ENCODE assay signal across 8 cellular contexts in genomic region chr12:97308576-97309198, GRCh38.
DNase-seq lines count a peak whose midpoint lies in the region; ATAC-seq, FAIRE-seq and TF ChIP-seq lines count a peak whose summit lies in the region.

No MANE protein-coding gene starts in this region.

- H3K27ac Mint-ChIP-seq in CD8-positive, alpha-beta T cell: no peak overlapping the region

- H3K36me3 Mint-ChIP-seq in CD8-positive, alpha-beta T cell: no peaks in the 10 kb centered on the region

- no peaks in the 10 kb centered on the region for H3K4me1 ChIP-seq in CD8-positive, alpha-beta T cell (ENCODE audit: insufficient read depth, low read length)

- FAIRE-seq in H54 (lab: Jason Lieb, UNC): peak; percentile 30

- intact Hi-C loops in CD8-positive, alpha-beta T cell (cut with DNase I, micrococcal nuclease): loop anchor here (1.0 to 10.0 kb wide), 5 partner anchors 322 to 1089 kb away; no protein-coding TSS in a partner anchor

- CTCF ChIA-PET in CD8-positive, alpha-beta T cell (lab: Charles Lee): interaction anchor here (0.5 to 5.2 kb wide), 11 partner anchors 9 to 730 kb away, joined by 3 to 72 read pairs (median 4); no protein-coding TSS in a partner anchor

- no peaks in the 10 kb centered on the region for H3K4me1 Mint-ChIP-seq in CD8-positive, alpha-beta T cell (ENCODE audit: low read depth)

- no peak overlapping the region for H3K4me3 Mint-ChIP-seq in CD8-positive, alpha-beta T cell

- H3K36me3 ChIP-seq in CD8-positive, alpha-beta T cell (ENCODE audit: insufficient read depth, low read length): no peaks in the 10 kb centered on the region

- no peaks in the 10 kb centered on the region for H3K27me3 ChIP-seq in CD8-positive, alpha-beta T cell (ENCODE audit: insufficient read depth, low read length)

- peaks cover 13% of the 10 kb centered on the region for H3K27me3 Mint-ChIP-seq in CD8-positive, alpha-beta T cell (ENCODE audit: low read depth)

- peak; percentile 56 for ATAC-seq in CD8-positive, alpha-beta T cell
- ATAC-seq in left lobe of liver: peak; percentile 85
- ATAC-seq in HG03439 (IDR thresholded peaks at IDR 0.05; ENCODE audit: unreplicated experiment): no peak
- no peak for ATAC-seq in omental fat pad (ENCODE audit: low FRiP score)

- no peak overlapping the region for H3K4me3 ChIP-seq in CD8-positive, alpha-beta T cell (ENCODE audit: low read depth, low read length)

- no peak overlapping the region for H3K27ac ChIP-seq in CD8-positive, alpha-beta T cell (ENCODE audit: low read depth, low read length)

- H3K9me3 Mint-ChIP-seq in CD8-positive, alpha-beta T cell: no peaks in the 10 kb centered on the region

- peak; percentile 91 for TF ChIP-seq CTCF in CD8-positive, alpha-beta T cell (IDR thresholded peaks at IDR 0.05)
- TF ChIP-seq CTCF in omental fat pad (IDR thresholded peaks at IDR 0.05): peak in 1 of 3 donors; percentile 3

- H3K9me3 ChIP-seq in CD8-positive, alpha-beta T cell (ENCODE audit: low read length): no peaks in the 10 kb centered on the region

- DNase-seq in CD8-positive, alpha-beta T cell: peak in 1 of 7 experiments; percentile 16
- no peak for DNase-seq in H54 (ENCODE audit: insufficient read length, low spot score)
- DNase-seq in NCI-H2227 (lab: John Stamatoyannopoulos, UW; ENCODE audit: unreplicated experiment): peak; percentile 53
- DNase-seq in astrocyte of the hippocampus (ENCODE audit: low read depth, low spot score): peak; percentile 70
- no peak for DNase-seq in left lobe of liver (ENCODE audit: low spot score)
- no peak for DNase-seq in omental fat pad (ENCODE audit: low spot score)
- no peak for DNase-seq in T1000 (lab: John Stamatoyannopoulos, UW)

- TF ChIP-seq POLR2A in H54 (IDR thresholded peaks at IDR 0.05; ENCODE audit: low read depth, low read length): no peak

- POLR2A ChIA-PET in CD8-positive, alpha-beta T cell (lab: Charles Lee): no interaction called here

Comparison
In these comparisons a context has a peak if more than half of its experiments do, and no peak if none do; other contexts are left out.
1. ATAC-seq: peak in CD8-positive, alpha-beta T cell (single experiment) and left lobe of liver (single experiment); none in HG03439 (single experiment) and omental fat pad (single experiment).
2. DNase-seq: peak in NCI-H2227 (single experiment) and astrocyte of the hippocampus (single experiment); none in H54 (single experiment), left lobe of liver (single experiment), omental fat pad (single experiment) and T1000 (single experiment).